15 cellular contexts compared by ENCODE assay signal in the genomic region with DNA sequence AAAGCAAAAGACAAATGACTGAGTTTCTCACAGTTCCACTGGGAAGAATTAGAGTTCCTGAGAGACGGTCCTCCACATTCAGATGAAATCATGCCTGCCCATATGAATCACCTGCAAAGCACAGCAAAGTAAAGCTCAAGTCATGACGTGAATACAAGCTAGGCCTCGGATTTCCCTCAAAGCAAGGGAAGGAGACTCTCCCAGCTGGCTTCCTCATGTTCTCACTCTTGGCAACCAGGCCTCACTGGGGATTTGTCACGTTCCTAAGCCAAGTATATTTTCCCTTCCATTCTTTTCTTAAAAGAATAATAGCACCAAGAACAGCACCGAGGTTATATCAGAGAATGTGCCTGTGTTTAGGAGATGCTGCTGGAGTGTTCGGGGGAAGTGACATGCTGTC. TPM values are rescaled to one million over a fixed set of nuclear protein-coding genes. Genes with fewer than 3 reads are reported as not detected.
DNase-seq lines count a peak whose midpoint lies in the region; ATAC-seq and TF ChIP-seq lines count a peak whose summit lies in the region.
"Had no signal": no experiment of that assay in that cellular context is flagged by ENCODE, and none has a peak within 500 bp of the region (broad histone marks: within the 10 kb centered on the region; RNA-seq: fewer than 3 reads in every experiment).

No MANE protein-coding gene starts in this region.

- H3K36me3 ChIP-seq in brain microvascular endothelial cell (replicated peaks): no peaks in the 10 kb centered on the region
- H3K36me3 ChIP-seq in heart right ventricle: no peaks in the 10 kb centered on the region
- no peaks in the 10 kb centered on the region for H3K36me3 ChIP-seq in skeletal muscle satellite cell (ENCODE audit: insufficient read depth, low read length)

- no peaks in the 10 kb centered on the region for H3K9me3 ChIP-seq in heart right ventricle
- no peaks in the 10 kb centered on the region for H3K9me3 ChIP-seq in skeletal muscle satellite cell (replicated peaks; ENCODE audit: low read length)

- no peaks in the 10 kb centered on the region for H3K27me3 ChIP-seq in brain microvascular endothelial cell (replicated peaks)
- peaks cover 0 to 15% (median 0%) of the 10 kb centered on the region in 7 donors for H3K27me3 ChIP-seq in heart right ventricle
- no peaks in the 10 kb centered on the region for H3K27me3 ChIP-seq in skeletal muscle satellite cell (ENCODE audit: control insufficient read depth, insufficient read depth, low read length)

- no peak overlapping the region for H3K4me2 ChIP-seq in skeletal muscle satellite cell (ENCODE audit: low read length)

- 40 to 60% methylated on average over 6 of the region's 6 CpGs for WGBS in heart right ventricle, 2 donors

- ATAC-seq in heart right ventricle: peak in 7 of 8 donors; percentile 43 to 68 (median 52)
- ATAC-seq: natural killer cell; stimulated activated effector memory CD8-positive, alpha-beta T cell treated with anti-CD3 and anti-CD28 coated beads, Interleukin-12 subunit alpha, Interleukin-12 subunit beta, amount 100 ng/mL, for 72 hours had no signal

- DNase-seq in HPDE6-E6E7 (ENCODE audit: extremely low spot score) (peak; percentile 85), brain microvascular endothelial cell (peak; percentile 82), heart right ventricle (peak in 1 of 2 donors; percentile 59), OCI-M2 (lab: John Stamatoyannopoulos, UW; ENCODE audit: unreplicated experiment) (no peak), NCI-H1417 (lab: John Stamatoyannopoulos, UW) (no peak), NCI-H446 treated with DMSO at 0.1 percent for 48 hours (lab: John Stamatoyannopoulos, UW) (no peak), NCI-H69 (lab: John Stamatoyannopoulos, UW) (no peak)
- DNase-seq: activated CD4-positive, alpha-beta T cell treated with anti-CD3 and anti-CD28 coated beads, Interleukin-2, amount 10 ng/mL, durations not matched to agents 7 days and 5 days; activated naive CD4-positive, alpha-beta T cell treated with anti-CD3 and anti-CD28 coated beads for 36 hours; Calu3; effector CD4-positive, alpha-beta T cell; natural killer cell; NCI-H524 treated with DMSO at 0.1 percent for 48 hours had no signal

- peaks cover 0 to 43% (median 25%) of the 10 kb centered on the region in 9 donors for H3K4me1 ChIP-seq in heart right ventricle
- H3K4me1 ChIP-seq in skeletal muscle satellite cell (ENCODE audit: control insufficient read depth, insufficient read depth, low read length): peaks cover 35% of the 10 kb centered on the region

- intact Hi-C loops in heart right ventricle (cut with DNase I): loop anchor here in 2 of 10 donors (5.0 to 10.0 kb wide), 2 partner anchors 66 to 108 kb away; a partner anchor contains a TSS

- peak overlapping the region; percentile 5 for H3K9ac ChIP-seq in skeletal muscle satellite cell (ENCODE audit: low read depth, low read length)

- no peak for TF ChIP-seq CTCF in brain microvascular endothelial cell (IDR thresholded peaks at IDR 0.05; ENCODE audit: low read depth, low read length, missing control alignments)
- no peak for TF ChIP-seq CTCF in heart right ventricle (IDR thresholded peaks at IDR 0.05)

- H3K4me3 ChIP-seq in brain microvascular endothelial cell (ENCODE audit: low read depth, low read length) (no peak overlapping the region), heart right ventricle (no peak overlapping the region), skeletal muscle satellite cell (ENCODE audit: low read length) (no peak overlapping the region)

- in situ Hi-C loops in brain microvascular endothelial cell (cut with HindIII; ENCODE audit: low pct_ligation_motif_present, low sequenced_read_pairs): no loop called here

- peak overlapping the region; percentile 37 for H3K27ac ChIP-seq in brain microvascular endothelial cell
- H3K27ac ChIP-seq in heart right ventricle: no peak overlapping the region

RNA-seq across cellular contexts. Expression of a gene that starts 47.0 kb away (rescaled TPM):
- total RNA-seq in heart right ventricle: under 1 TPM in 4 of 10 donors, not detected in 6; 0.10 to 0.20 (median 0.13) TPM
- under 1 TPM; 0.07 to 0.15 TPM for polyA plus RNA-seq in heart right ventricle
- total RNA-seq in skeletal muscle satellite cell (2012; rRNA removed): not detected in 2 replicates
- total RNA-seq: activated CD4-positive, alpha-beta T cell treated with anti-CD3 and anti-CD28 coated beads, Interleukin-2, amount 10 ng/mL, durations not matched to agents 7 days and 5 days; activated naive CD4-positive, alpha-beta T cell treated with anti-CD3 and anti-CD28 coated beads for 36 hours; natural killer cell had no signal

Comparison
In these comparisons a context has a peak if more than half of its experiments do, and no peak if none do; other contexts are left out.
1. DNase-seq: peak in HPDE6-E6E7 (single experiment) and brain microvascular endothelial cell (single experiment); none in OCI-M2 (single experiment), NCI-H1417 (0 of 3), NCI-H446 treated with DMSO at 0.1 percent for 48 hours (single experiment) and NCI-H69 (single experiment).